15 cellular contexts compared by ENCODE assay signal in genomic region chr15:31384568-31384967, GRCh38.
"Had no signal": no experiment of that assay in that cellular context is flagged by ENCODE, and none has a peak within 500 bp of the region (broad histone marks: within the 10 kb centered on the region; RNA-seq: fewer than 3 reads in every experiment).

No MANE protein-coding gene starts in this region.

- H3K27me3 Mint-ChIP-seq: activated naive CD8-positive, alpha-beta T cell treated with anti-CD3 and anti-CD28 coated beads, Interleukin-2, amount 50 U/mL, for 24 hours had no signal

- H3K9me3 ChIP-seq: mucosa of descending colon, thyroid gland had no signal

- H3K27me3 ChIP-seq: heart right ventricle, thyroid gland had no signal

- H3K27ac Mint-ChIP-seq: activated naive CD8-positive, alpha-beta T cell treated with anti-CD3 and anti-CD28 coated beads, Interleukin-2, amount 50 U/mL, for 24 hours; nephron had no signal

- H3K27ac ChIP-seq: coronary artery, heart right ventricle, parathyroid adenoma, thyroid gland had no signal

- DNase-seq: activated CD4-positive, alpha-beta T cell treated with anti-CD3 and anti-CD28 coated beads, Interleukin-2, amount 50 U/mL, for 1 hour; activated naive CD4-positive, alpha-beta T cell treated with Interleukin-2 at 50 U/mL for 16 hours; activated naive CD8-positive, alpha-beta T cell treated with anti-CD3 and anti-CD28 coated beads, Interleukin-2, amount 50 U/mL, for 24 hours; anterior cingulate cortex; heart right ventricle; mesenchymal stem cell; stimulated activated CD4-positive, alpha-beta T cell treated with anti-CD3 and anti-CD28 coated beads, Interleukin-4, amount 100 ng/mL, for 4 hours; stimulated activated naive CD4-positive, alpha-beta T cell treated with Interleukin-2 at 50 U/mL for 16 hours; T-helper 1 cell; T1000; thyroid gland had no signal

- H3K9me3 Mint-ChIP-seq: activated naive CD8-positive, alpha-beta T cell treated with anti-CD3 and anti-CD28 coated beads, Interleukin-2, amount 50 U/mL, for 24 hours had no signal

- H3K4me3 ChIP-seq: coronary artery, heart right ventricle, mucosa of descending colon, thyroid gland had no signal

- H3K4me3 Mint-ChIP-seq: activated naive CD8-positive, alpha-beta T cell treated with anti-CD3 and anti-CD28 coated beads, Interleukin-2, amount 50 U/mL, for 24 hours; nephron had no signal
